Comparison of ENCODE assay signal across 21 cellular contexts in the genomic region with DNA sequence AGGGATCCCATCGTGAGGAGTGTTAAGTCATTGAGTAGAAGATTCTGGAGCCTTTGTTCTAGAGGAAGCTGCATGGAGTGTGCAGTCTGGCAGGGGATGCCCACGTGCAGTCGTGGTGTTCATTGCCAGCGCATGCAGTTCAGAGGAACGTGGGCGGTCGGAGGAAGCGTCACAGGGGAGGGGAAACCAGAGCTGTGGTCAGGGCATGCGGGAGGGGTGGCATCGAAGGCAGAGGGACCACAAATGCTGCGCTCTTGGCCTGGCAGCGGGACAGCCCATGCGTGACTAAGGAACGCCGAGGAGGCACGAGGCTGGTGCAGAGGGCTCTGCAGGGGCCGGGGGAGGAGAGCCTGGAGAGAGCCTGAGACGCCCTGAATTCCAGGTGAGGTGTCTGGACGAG.
DNase-seq lines count a peak whose midpoint lies in the region; ATAC-seq, FAIRE-seq and TF ChIP-seq lines count a peak whose summit lies in the region.
"Had no signal": no experiment of that assay in that cellular context is flagged by ENCODE, and none has a peak within 500 bp of the region (broad histone marks: within the 10 kb centered on the region; RNA-seq: fewer than 3 reads in every experiment).

No MANE protein-coding gene starts in this region.

- H3K9ac ChIP-seq in neural progenitor cell: no peak overlapping the region

- 75 to 78% (median 76%) methylated on average over 18 to 19 of the region's 19 CpGs for WGBS in small intestine, 3 donors

- no peaks in the 10 kb centered on the region for H3F3A ChIP-seq in neural progenitor cell (ENCODE audit: low read depth)

- H3K9me3 ChIP-seq in neural progenitor cell (ENCODE audit: low read depth) (no peaks in the 10 kb centered on the region), small intestine (ENCODE audit: control insufficient read depth, low read depth) (no peaks in the 10 kb centered on the region)
- H3K9me3 ChIP-seq: upper lobe of left lung had no signal

- no peak overlapping the region for H2AFZ ChIP-seq in neural progenitor cell (replicated peaks)

- H3K36me3 Mint-ChIP-seq in activated naive CD4-positive, alpha-beta T cell treated with anti-CD3 and anti-CD28 coated beads, Interleukin-2, amount 10 ng/mL, durations not matched to agents 7 days and 5 days: no peaks in the 10 kb centered on the region
- no peaks in the 10 kb centered on the region for H3K36me3 Mint-ChIP-seq in neural progenitor cell

- H3K4me2 ChIP-seq in neural progenitor cell: no peak overlapping the region

- DNase-seq in activated T-cell treated with anti-CD3 and anti-CD28 coated beads for 4 hours: peak; percentile 2
- DNase-seq in activated T-cell treated with anti-CD3 and anti-CD28 coated beads, Interleukin-2, amount 50 U/mL, for 1 hour: no peak
- DNase-seq in activated naive CD4-positive, alpha-beta T cell treated with anti-CD3 and anti-CD28 coated beads, Interleukin-2, amount 10 ng/mL, durations not matched to agents 7 days and 5 days: peak; percentile 29
- no peak for DNase-seq in neural progenitor cell (ENCODE audit: low spot score)
- peak; percentile 31 to 46 for DNase-seq in stimulated activated naive CD8-positive, alpha-beta T cell treated with anti-CD3 and anti-CD28 coated beads, Interleukin-15, amount 100 ng/mL, for 72 hours
- no peak for DNase-seq in NCI-H1417 (lab: John Stamatoyannopoulos, UW)
- no peak for DNase-seq in small intestine
- DNase-seq: activated B cell treated with CpG ODN at 0.5 μM for 24 hours; DMS153; effector CD4-positive, alpha-beta T cell; GF-D8; glutamatergic neuron; NCI-H1436; NCI-H2171 treated with DMSO at 0.1 percent for 48 hours; OCI-M1; SIG-M5; stimulated activated naive CD4-positive, alpha-beta T cell treated with Interleukin-2 at 50 U/mL for 16 hours; upper lobe of left lung had no signal

- no peaks in the 10 kb centered on the region for H3K27me3 ChIP-seq in neural progenitor cell
- H3K27me3 ChIP-seq in small intestine (ENCODE audit: control insufficient read depth in 2 of 2, insufficient read depth in 2 of 2, low read length in 2 of 2): no peaks in the 10 kb centered on the region
- H3K27me3 ChIP-seq: upper lobe of left lung had no signal

- H3K4me1 ChIP-seq in neural progenitor cell (no peaks in the 10 kb centered on the region), small intestine (ENCODE audit: control insufficient read depth in 2 of 2, insufficient read depth in 1 of 2, low read depth in 1 of 2, low read length in 1 of 2) (no peaks in the 10 kb centered on the region)

- H3K27ac ChIP-seq in neural progenitor cell (no peak overlapping the region), small intestine (ENCODE audit: low read depth in 1 of 2, low read length in 1 of 2) (no peak overlapping the region)
- H3K27ac ChIP-seq: C4-2B, upper lobe of left lung had no signal

- ATAC-seq in stimulated activated naive CD8-positive, alpha-beta T cell treated with anti-CD3 and anti-CD28 coated beads, Interleukin-15, amount 100 ng/mL, for 72 hours: peak; percentile 71
- ATAC-seq in HG02588 (IDR thresholded peaks at IDR 0.05; ENCODE audit: unreplicated experiment): no peak

- no peak for TF ChIP-seq CTCF in neural progenitor cell (IDR thresholded peaks at IDR 0.05)

- no peak overlapping the region for H3K4me3 Mint-ChIP-seq in activated naive CD4-positive, alpha-beta T cell treated with anti-CD3 and anti-CD28 coated beads, Interleukin-2, amount 10 ng/mL, durations not matched to agents 7 days and 5 days
- H3K4me3 Mint-ChIP-seq in neural progenitor cell: no peak overlapping the region
- no peak overlapping the region for H3K4me3 Mint-ChIP-seq in stimulated activated naive CD8-positive, alpha-beta T cell treated with anti-CD3 and anti-CD28 coated beads, Interleukin-15, amount 100 ng/mL, for 72 hours
- H3K4me3 Mint-ChIP-seq: activated B cell treated with CpG ODN at 0.5 μM for 24 hours; central memory CD8-positive, alpha-beta T cell had no signal

- peaks cover 44% of the 10 kb centered on the region for H3K27me3 Mint-ChIP-seq in activated naive CD4-positive, alpha-beta T cell treated with anti-CD3 and anti-CD28 coated beads, Interleukin-2, amount 10 ng/mL, durations not matched to agents 7 days and 5 days
- H3K27me3 Mint-ChIP-seq in neural progenitor cell (ENCODE audit: insufficient read depth, low read depth): peaks cover 4% of the 10 kb centered on the region
- peaks cover 12% of the 10 kb centered on the region for H3K27me3 Mint-ChIP-seq in stimulated activated naive CD8-positive, alpha-beta T cell treated with anti-CD3 and anti-CD28 coated beads, Interleukin-15, amount 100 ng/mL, for 72 hours
- H3K27me3 Mint-ChIP-seq: activated B cell treated with CpG ODN at 0.5 μM for 24 hours had no signal

- H3K79me2 ChIP-seq in neural progenitor cell (ENCODE audit: low read depth): no peaks in the 10 kb centered on the region

- H3K9me3 Mint-ChIP-seq in activated naive CD4-positive, alpha-beta T cell treated with anti-CD3 and anti-CD28 coated beads, Interleukin-2, amount 10 ng/mL, durations not matched to agents 7 days and 5 days: no peaks in the 10 kb centered on the region
- H3K9me3 Mint-ChIP-seq in neural progenitor cell: no peaks in the 10 kb centered on the region
- H3K9me3 Mint-ChIP-seq in stimulated activated naive CD8-positive, alpha-beta T cell treated with anti-CD3 and anti-CD28 coated beads, Interleukin-15, amount 100 ng/mL, for 72 hours: no peaks in the 10 kb centered on the region
- H3K9me3 Mint-ChIP-seq: activated B cell treated with CpG ODN at 0.5 μM for 24 hours; central memory CD8-positive, alpha-beta T cell had no signal

- no peaks in the 10 kb centered on the region for H4K20me1 ChIP-seq in neural progenitor cell (ENCODE audit: low read depth)

- H3K4me1 Mint-ChIP-seq in activated naive CD4-positive, alpha-beta T cell treated with anti-CD3 and anti-CD28 coated beads, Interleukin-2, amount 10 ng/mL, durations not matched to agents 7 days and 5 days: peaks cover 21% of the 10 kb centered on the region
- H3K4me1 Mint-ChIP-seq in neural progenitor cell: peaks cover 50% of the 10 kb centered on the region
- H3K4me1 Mint-ChIP-seq in stimulated activated naive CD8-positive, alpha-beta T cell treated with anti-CD3 and anti-CD28 coated beads, Interleukin-15, amount 100 ng/mL, for 72 hours: peaks cover 23% of the 10 kb centered on the region
- H3K4me1 Mint-ChIP-seq: activated B cell treated with CpG ODN at 0.5 μM for 24 hours had no signal

- H3K4me3 ChIP-seq in neural progenitor cell: no peak overlapping the region
- no peak overlapping the region for H3K4me3 ChIP-seq in small intestine (ENCODE audit: low read depth in 1 of 2, low read length in 2 of 2)
- H3K4me3 ChIP-seq: upper lobe of left lung had no signal

- CTCF ChIA-PET in activated naive CD4-positive, alpha-beta T cell treated with anti-CD3 and anti-CD28 coated beads, Interleukin-2, amount 10 ng/mL, durations not matched to agents 7 days and 5 days (lab: Charles Lee): interaction anchor here (1.4 kb wide), 1 partner anchor 40 kb away, joined by 3 read pairs; no protein-coding TSS in a partner anchor

- H3K27ac Mint-ChIP-seq in activated naive CD4-positive, alpha-beta T cell treated with anti-CD3 and anti-CD28 coated beads, Interleukin-2, amount 10 ng/mL, durations not matched to agents 7 days and 5 days: no peak overlapping the region
- peak overlapping the region; percentile 68 for H3K27ac Mint-ChIP-seq in neural progenitor cell
- no peak overlapping the region for H3K27ac Mint-ChIP-seq in stimulated activated naive CD8-positive, alpha-beta T cell treated with anti-CD3 and anti-CD28 coated beads, Interleukin-15, amount 100 ng/mL, for 72 hours
- H3K27ac Mint-ChIP-seq: activated B cell treated with CpG ODN at 0.5 μM for 24 hours had no signal

- H3K36me3 ChIP-seq in neural progenitor cell (no peaks in the 10 kb centered on the region), small intestine (ENCODE audit: control insufficient read depth in 2 of 2, insufficient read depth in 2 of 2, low read length in 2 of 2) (no peaks in the 10 kb centered on the region)
- H3K36me3 ChIP-seq: upper lobe of left lung had no signal

- no peak for FAIRE-seq in small intestine (lab: Jason Lieb, UNC)

Comparison
In these comparisons a context has a peak if more than half of its experiments do, and no peak if none do; other contexts are left out.
1. DNase-seq: peak in activated T-cell treated with anti-CD3 and anti-CD28 coated beads for 4 hours (single experiment), activated naive CD4-positive, alpha-beta T cell treated with anti-CD3 and anti-CD28 coated beads, Interleukin-2, amount 10 ng/mL, durations not matched to agents 7 days and 5 days (single experiment) and stimulated activated naive CD8-positive, alpha-beta T cell treated with anti-CD3 and anti-CD28 coated beads, Interleukin-15, amount 100 ng/mL, for 72 hours (2 of 2); none in activated T-cell treated with anti-CD3 and anti-CD28 coated beads, Interleukin-2, amount 50 U/mL, for 1 hour (single experiment), neural progenitor cell (single experiment), NCI-H1417 (0 of 3) and small intestine (single experiment).